ENCODE assay signal across 8 cellular contexts in genomic region chr6:26501482-26501986, GRCh38. TPM values are rescaled to one million over a fixed set of nuclear protein-coding genes. Genes with fewer than 3 reads are reported as not detected.
DNase-seq lines count a peak whose midpoint lies in the region; ATAC-seq and TF ChIP-seq lines count a peak whose summit lies in the region.

No MANE protein-coding gene starts in this region.

- intact Hi-C loops in CD8-positive, alpha-beta T cell (cut with DNase I, micrococcal nuclease) = no loop called here

- CTCF ChIA-PET in CD8-positive, alpha-beta T cell (lab: Charles Lee) = interaction anchor here (1.1 to 1.6 kb wide), 3 partner anchors 17 to 68 kb away, joined by 3 to 7 read pairs (median 3); no protein-coding TSS in a partner anchor

- POLR2A ChIA-PET in CD8-positive, alpha-beta T cell (lab: Charles Lee) = no interaction called here

- no peak for TF ChIP-seq CTCF in CD8-positive, alpha-beta T cell (IDR thresholded peaks at IDR 0.05)
- no peak for TF ChIP-seq CTCF in smooth muscle cell (IDR thresholded peaks at IDR 0.05; ENCODE audit: borderline replicate concordance, insufficient read depth, poor library complexity, severe bottlenecking)

- no peaks in the 10 kb centered on the region for H3K9me3 ChIP-seq in CD8-positive, alpha-beta T cell (ENCODE audit: low read length)
- H3K9me3 ChIP-seq in iPS-18a (ENCODE audit: control insufficient read depth, low read depth, low read length) = no peaks in the 10 kb centered on the region
- H3K9me3 ChIP-seq in smooth muscle cell (replicated peaks; ENCODE audit: low read depth) = no peaks in the 10 kb centered on the region

- peaks cover 12% of the 10 kb centered on the region for H3K4me1 Mint-ChIP-seq in CD8-positive, alpha-beta T cell (ENCODE audit: low read depth)
- peaks cover 10% of the 10 kb centered on the region for H3K4me1 Mint-ChIP-seq in activated naive CD8-positive, alpha-beta T cell treated with anti-CD3 and anti-CD28 coated beads for 36 hours

- peaks cover 4% of the 10 kb centered on the region for H3K27me3 ChIP-seq in CD8-positive, alpha-beta T cell (ENCODE audit: insufficient read depth, low read length)
- H3K27me3 ChIP-seq in iPS-18a (ENCODE audit: control insufficient read depth, insufficient read depth, low read length) = peaks cover 54% of the 10 kb centered on the region
- peaks cover 53% of the 10 kb centered on the region for H3K27me3 ChIP-seq in smooth muscle cell (ENCODE audit: low read depth)

- peaks cover 13% of the 10 kb centered on the region for H3K4me1 ChIP-seq in CD8-positive, alpha-beta T cell (ENCODE audit: insufficient read depth, low read length)
- H3K4me1 ChIP-seq in iPS-18a (ENCODE audit: control insufficient read depth, low read depth, low read length) (peaks cover 6% of the 10 kb centered on the region), smooth muscle cell (ENCODE audit: low read depth) (peaks cover 4% of the 10 kb centered on the region)

- peaks cover 26% of the 10 kb centered on the region for H3K27me3 Mint-ChIP-seq in CD8-positive, alpha-beta T cell (ENCODE audit: low read depth)
- peaks cover 29% of the 10 kb centered on the region for H3K27me3 Mint-ChIP-seq in activated naive CD8-positive, alpha-beta T cell treated with anti-CD3 and anti-CD28 coated beads for 36 hours

- no peaks in the 10 kb centered on the region for H3K79me2 ChIP-seq in smooth muscle cell (ENCODE audit: low read depth)

- H3K27ac Mint-ChIP-seq in CD8-positive, alpha-beta T cell = no peak overlapping the region
- peak overlapping the region; percentile 4 for H3K27ac Mint-ChIP-seq in activated naive CD8-positive, alpha-beta T cell treated with anti-CD3 and anti-CD28 coated beads for 36 hours

- H4K20me1 ChIP-seq in smooth muscle cell (ENCODE audit: low read depth) = no peaks in the 10 kb centered on the region

- H3K27ac ChIP-seq in CD8-positive, alpha-beta T cell (ENCODE audit: low read depth, low read length) = no peak overlapping the region
- H3K27ac ChIP-seq in iPS-18a (ENCODE audit: low read length) = no peak overlapping the region
- H3K27ac ChIP-seq in smooth muscle cell (ENCODE audit: low read depth) = no peak overlapping the region

- H3K36me3 Mint-ChIP-seq in CD8-positive, alpha-beta T cell = no peaks in the 10 kb centered on the region
- H3K36me3 Mint-ChIP-seq in activated naive CD8-positive, alpha-beta T cell treated with anti-CD3 and anti-CD28 coated beads for 36 hours = no peaks in the 10 kb centered on the region

- DNase-seq in CD8-positive, alpha-beta T cell = peak in 5 of 7 experiments; percentile 8 to 66 (median 36)
- DNase-seq in NCI-H748 treated with DMSO at 0.1 percent for 48 hours (lab: John Stamatoyannopoulos, UW) (peak; percentile 57), smooth muscle cell (lab: John Stamatoyannopoulos, UW; ENCODE audit: unreplicated experiment) (no peak), HK-2 (ENCODE audit: unreplicated experiment) (no peak)
- peak; percentile 38 for DNase-seq in activated naive CD8-positive, alpha-beta T cell treated with anti-CD3 and anti-CD28 coated beads for 36 hours

- H3K9ac ChIP-seq in iPS-18a (ENCODE audit: low read length) (peak overlapping the region; percentile 22), smooth muscle cell (ENCODE audit: low read depth) (no peak overlapping the region)

- no peaks in the 10 kb centered on the region for H3F3A ChIP-seq in smooth muscle cell (ENCODE audit: low read depth)

- H3K4me3 Mint-ChIP-seq in CD8-positive, alpha-beta T cell = peak overlapping the region; percentile 83
- peak overlapping the region; percentile 72 for H3K4me3 Mint-ChIP-seq in activated naive CD8-positive, alpha-beta T cell treated with anti-CD3 and anti-CD28 coated beads for 36 hours

- H3K4me2 ChIP-seq in smooth muscle cell = peak overlapping the region; percentile 87

- H2AFZ ChIP-seq in smooth muscle cell (ENCODE audit: low read depth) = peak overlapping the region; percentile 15

- no peaks in the 10 kb centered on the region for H3K36me3 ChIP-seq in CD8-positive, alpha-beta T cell (ENCODE audit: insufficient read depth, low read length)
- H3K36me3 ChIP-seq in iPS-18a (ENCODE audit: control insufficient read depth, low read depth, low read length) (no peaks in the 10 kb centered on the region), smooth muscle cell (ENCODE audit: low read depth) (no peaks in the 10 kb centered on the region)

- ATAC-seq in CD8-positive, alpha-beta T cell = peak; percentile 77
- ATAC-seq in HG03378 (IDR thresholded peaks at IDR 0.05; ENCODE audit: unreplicated experiment) (no peak), HG02623 (IDR thresholded peaks at IDR 0.05; ENCODE audit: unreplicated experiment) (no peak)

- H3K4me3 ChIP-seq in CD8-positive, alpha-beta T cell (ENCODE audit: low read depth, low read length) = peak overlapping the region; percentile 43
- H3K4me3 ChIP-seq in iPS-18a (ENCODE audit: low read length) (peak overlapping the region; percentile 61), smooth muscle cell (peak overlapping the region; percentile 37)

- WGBS in smooth muscle cell (ENCODE audit: low lambda C conversion rate) = 6% methylated on average over 49 of the region's 49 CpGs

- H3K9me3 Mint-ChIP-seq in CD8-positive, alpha-beta T cell = no peaks in the 10 kb centered on the region
- no peaks in the 10 kb centered on the region for H3K9me3 Mint-ChIP-seq in activated naive CD8-positive, alpha-beta T cell treated with anti-CD3 and anti-CD28 coated beads for 36 hours

RNA-seq across cellular contexts. Expression of gene BTN1A1, which starts 1.4 kb away (rescaled TPM):
- not detected for total RNA-seq in CD8-positive, alpha-beta T cell
- total RNA-seq in activated naive CD8-positive, alpha-beta T cell treated with anti-CD3 and anti-CD28 coated beads for 36 hours = under 1 TPM; 0.14 to 0.16 TPM
- total RNA-seq in smooth muscle cell = 0.27 TPM in 1 of 2 replicates, not detected in the other
- polyA plus RNA-seq in smooth muscle cell = not detected in 2 replicates

RNA-seq across cellular contexts. Expression of gene HMGN4, which starts 36.6 kb away (rescaled TPM):
- total RNA-seq in CD8-positive, alpha-beta T cell = 10 to 100 TPM; 24.8 to 33.7 TPM
- 10 to 100 TPM; 89.2 to 90.1 TPM for total RNA-seq in activated naive CD8-positive, alpha-beta T cell treated with anti-CD3 and anti-CD28 coated beads for 36 hours
- 53.6 and 75.0 TPM in 2 replicates for total RNA-seq in smooth muscle cell
- polyA plus RNA-seq in smooth muscle cell = 38.2 and 39.4 TPM in 2 replicates

RNA-seq across cellular contexts. Expression of gene BTN2A1, which starts 43.8 kb away (rescaled TPM):
- 10 to 100 TPM; 16.4 to 17.3 TPM for total RNA-seq in CD8-positive, alpha-beta T cell
- total RNA-seq in activated naive CD8-positive, alpha-beta T cell treated with anti-CD3 and anti-CD28 coated beads for 36 hours = 10 to 100 TPM; 19.0 to 21.3 TPM
- total RNA-seq in smooth muscle cell = 27.2 and 40.5 TPM in 2 replicates
- polyA plus RNA-seq in smooth muscle cell = 31.1 and 36.3 TPM in 2 replicates

Comparison
In these comparisons a context has a peak if more than half of its experiments do, and no peak if none do; other contexts are left out.
1. DNase-seq: peak in CD8-positive, alpha-beta T cell (5 of 7), NCI-H748 treated with DMSO at 0.1 percent for 48 hours (single experiment) and activated naive CD8-positive, alpha-beta T cell treated with anti-CD3 and anti-CD28 coated beads for 36 hours (single experiment); none in smooth muscle cell (single experiment) and HK-2 (single experiment).
2. Peak in every context shown above with its lines, with median percentiles within 50 percentile points of each other: H3K4me3 ChIP-seq.